In genomic region chr1:52919051-52919719, GRCh38 we compare ENCODE assay signal across 16 cellular contexts. TPM values are rescaled to one million over a fixed set of nuclear protein-coding genes. Genes with fewer than 3 reads are reported as not detected.
DNase-seq lines count a peak whose midpoint lies in the region; ATAC-seq and TF ChIP-seq lines count a peak whose summit lies in the region.
"Had no signal": no experiment of that assay in that cellular context is flagged by ENCODE, and none has a peak within 500 bp of the region (broad histone marks: within the 10 kb centered on the region; RNA-seq: fewer than 3 reads in every experiment).

No MANE protein-coding gene starts in this region.

- H3K4me3 ChIP-seq in smooth muscle cell (no peak overlapping the region), body of pancreas (no peak overlapping the region)
- H3K4me3 ChIP-seq: A549 had no signal

- no peak overlapping the region for H3K4me2 ChIP-seq in smooth muscle cell
- H3K4me2 ChIP-seq: A549 had no signal

- no peaks in the 10 kb centered on the region for H3K9me3 ChIP-seq in T-helper 17 cell (ENCODE audit: control insufficient read depth, low read length, poor library complexity, severe bottlenecking)
- no peaks in the 10 kb centered on the region for H3K9me3 ChIP-seq in smooth muscle cell (replicated peaks; ENCODE audit: low read depth)
- no peaks in the 10 kb centered on the region for H3K9me3 ChIP-seq in body of pancreas
- H3K9me3 ChIP-seq: A549 had no signal

- no peaks in the 10 kb centered on the region for H4K20me1 ChIP-seq in smooth muscle cell (ENCODE audit: low read depth)

- H3K36me3 ChIP-seq in smooth muscle cell (ENCODE audit: low read depth), result no peaks in the 10 kb centered on the region
- H3K36me3 ChIP-seq in body of pancreas (replicated peaks in 1 of 2; ENCODE audit: insufficient read depth in 1 of 2, low read depth in 2 of 2), result no peaks in the 10 kb centered on the region

- H3K27me3 Mint-ChIP-seq in activated CD8-positive, alpha-beta memory T cell treated with anti-CD3 and anti-CD28 coated beads, Interleukin-2, amount 10 ng/mL, durations not matched to agents 7 days and 5 days, result no peaks in the 10 kb centered on the region
- no peaks in the 10 kb centered on the region for H3K27me3 Mint-ChIP-seq in T-helper 17 cell
- peaks cover 0 to 7% (median 6%) of the 10 kb centered on the region in 3 donors for H3K27me3 Mint-ChIP-seq in immature natural killer cell (ENCODE audit: low read depth in 3 of 3)

- H3K4me1 ChIP-seq in smooth muscle cell (ENCODE audit: low read depth) (no peaks in the 10 kb centered on the region), body of pancreas (peaks cover 30% of the 10 kb centered on the region)
- H3K4me1 ChIP-seq: parathyroid adenoma had no signal

- no peak overlapping the region for H2AFZ ChIP-seq in smooth muscle cell (ENCODE audit: low read depth)
- H2AFZ ChIP-seq: parathyroid adenoma had no signal

- H3K4me1 Mint-ChIP-seq in activated CD8-positive, alpha-beta memory T cell treated with anti-CD3 and anti-CD28 coated beads, Interleukin-2, amount 10 ng/mL, durations not matched to agents 7 days and 5 days, result peaks cover 27% of the 10 kb centered on the region
- H3K4me1 Mint-ChIP-seq in T-helper 17 cell (peaks cover 36% of the 10 kb centered on the region), immature natural killer cell (peaks cover 25 to 27% of the 10 kb centered on the region in 2 donors)

- DNase-seq in activated CD8-positive, alpha-beta memory T cell treated with anti-CD3 and anti-CD28 coated beads, Interleukin-2, amount 10 ng/mL, durations not matched to agents 7 days and 5 days, result peak; percentile 50
- DNase-seq in activated CD8-positive, alpha-beta memory T cell treated with anti-CD3 and anti-CD28 coated beads, Interleukin-2, amount 50 U/mL, for 48 hours, result no peak
- no peak for DNase-seq in T-helper 17 cell
- DNase-seq in immature natural killer cell, result peak in 1 of 3 donors; percentile 15
- DNase-seq in smooth muscle cell (lab: John Stamatoyannopoulos, UW; ENCODE audit: unreplicated experiment), result no peak
- DNase-seq in GM19238 (ENCODE audit: insufficient read length, low spot score), result no peak
- no peak for DNase-seq in superior temporal gyrus (ENCODE audit: extremely low spot score)
- DNase-seq in body of pancreas, result no peak
- DNase-seq: caudate nucleus; effector CD8-positive, alpha-beta T cell; left colon; NCI-H748 treated with DMSO at 0.1 percent for 48 hours had no signal

- no peak overlapping the region for H3K9ac ChIP-seq in smooth muscle cell (ENCODE audit: low read depth)
- H3K9ac ChIP-seq: parathyroid adenoma had no signal

- H3F3A ChIP-seq in smooth muscle cell (ENCODE audit: low read depth), result no peaks in the 10 kb centered on the region

- no peak overlapping the region for H3K27ac Mint-ChIP-seq in activated CD8-positive, alpha-beta memory T cell treated with anti-CD3 and anti-CD28 coated beads, Interleukin-2, amount 10 ng/mL, durations not matched to agents 7 days and 5 days
- H3K27ac Mint-ChIP-seq in T-helper 17 cell (peak overlapping the region; percentile 69), immature natural killer cell (peak overlapping the region in 5 of 6 donors; percentile 13 to 84 (median 58))
- H3K27ac Mint-ChIP-seq: WTC11 had no signal

- peaks cover 42% of the 10 kb centered on the region for H3K27me3 ChIP-seq in smooth muscle cell (ENCODE audit: low read depth)
- H3K27me3 ChIP-seq in body of pancreas, result no peaks in the 10 kb centered on the region

- H3K27ac ChIP-seq in smooth muscle cell (ENCODE audit: low read depth) (peak overlapping the region; percentile 28), body of pancreas (peak overlapping the region in 1 of 4 donors; percentile 17)
- H3K27ac ChIP-seq: A549, C4-2B had no signal

- no peak for ATAC-seq in activated CD8-positive, alpha-beta memory T cell treated with anti-CD3 and anti-CD28 coated beads, Interleukin-2, amount 10 ng/mL, durations not matched to agents 7 days and 5 days
- ATAC-seq in T-helper 17 cell (peak; percentile 47), body of pancreas (no peak)
- ATAC-seq: A549, left colon, WTC11 had no signal

- intact Hi-C loops in body of pancreas (cut with DNase I), result loop anchor here (5.0 kb wide), 1 partner anchor 268 kb away; no protein-coding TSS in a partner anchor

- no peak overlapping the region for H3K4me3 Mint-ChIP-seq in activated CD8-positive, alpha-beta memory T cell treated with anti-CD3 and anti-CD28 coated beads, Interleukin-2, amount 10 ng/mL, durations not matched to agents 7 days and 5 days
- H3K4me3 Mint-ChIP-seq in T-helper 17 cell (no peak overlapping the region), immature natural killer cell (peak overlapping the region in 3 of 5 donors; percentile 2 to 87 (median 2))

- H3K36me3 Mint-ChIP-seq in activated CD8-positive, alpha-beta memory T cell treated with anti-CD3 and anti-CD28 coated beads, Interleukin-2, amount 10 ng/mL, durations not matched to agents 7 days and 5 days, result no peaks in the 10 kb centered on the region
- H3K36me3 Mint-ChIP-seq in T-helper 17 cell (ENCODE audit: low read depth) (peaks cover 2% of the 10 kb centered on the region), immature natural killer cell (no peaks in the 10 kb centered on the region)

- CTCF ChIA-PET in activated CD8-positive, alpha-beta memory T cell treated with anti-CD3 and anti-CD28 coated beads, Interleukin-2, amount 10 ng/mL, durations not matched to agents 7 days and 5 days (lab: Charles Lee), result interaction anchor here (1.2 to 1.9 kb wide), 4 partner anchors 14 to 280 kb away, joined by 3 to 5 read pairs (median 4); no protein-coding TSS in a partner anchor

- 90% methylated on average over 7 of the region's 7 CpGs for WGBS in smooth muscle cell (ENCODE audit: low lambda C conversion rate)
- WGBS in body of pancreas, 2 donors, result 89 to 91% methylated on average over 7 of the region's 7 CpGs

- no peaks in the 10 kb centered on the region for H3K79me2 ChIP-seq in smooth muscle cell (ENCODE audit: low read depth)
- H3K79me2 ChIP-seq: parathyroid adenoma had no signal

- H3K9me3 Mint-ChIP-seq in activated CD8-positive, alpha-beta memory T cell treated with anti-CD3 and anti-CD28 coated beads, Interleukin-2, amount 10 ng/mL, durations not matched to agents 7 days and 5 days (ENCODE audit: low read depth), result no peaks in the 10 kb centered on the region
- H3K9me3 Mint-ChIP-seq in immature natural killer cell, result no peaks in the 10 kb centered on the region

- TF ChIP-seq POLR2A in body of pancreas (IDR thresholded peaks at IDR 0.05), result no peak

- TF ChIP-seq CTCF in smooth muscle cell (IDR thresholded peaks at IDR 0.05; ENCODE audit: borderline replicate concordance, insufficient read depth, poor library complexity, severe bottlenecking) (no peak), body of pancreas (IDR thresholded peaks at IDR 0.05) (no peak)

RNA-seq across cellular contexts. Expression of gene ECHDC2, which starts 2.4 kb away (rescaled TPM):
- 10 to 100 TPM; 33.2 to 48.0 TPM for total RNA-seq in activated CD8-positive, alpha-beta memory T cell treated with anti-CD3 and anti-CD28 coated beads, Interleukin-2, amount 10 ng/mL, durations not matched to agents 7 days and 5 days
- total RNA-seq in T-helper 17 cell (100 to 1,000 TPM; 134 to 140 TPM), smooth muscle cell (5.4 and 6.1 TPM in 2 replicates), body of pancreas (100 to 1,000 TPM; 143 to 189 TPM)
- polyA plus RNA-seq in immature natural killer cell (10 to 100 TPM; 18.8 to 25.4 (median 21.3) TPM), smooth muscle cell (1.8 and 19.3 TPM in 2 replicates)

RNA-seq across cellular contexts. Expression of gene SCP2, which starts 7.9 kb away (rescaled TPM):
- 10 to 100 TPM; 72.1 to 72.8 TPM for total RNA-seq in activated CD8-positive, alpha-beta memory T cell treated with anti-CD3 and anti-CD28 coated beads, Interleukin-2, amount 10 ng/mL, durations not matched to agents 7 days and 5 days
- 10 to 100 TPM; 55.2 to 60.6 TPM for total RNA-seq in T-helper 17 cell
- polyA plus RNA-seq in immature natural killer cell, result 100 to 1,000 TPM; 257 to 343 (median 261) TPM
- 115 and 120 TPM in 2 replicates for total RNA-seq in smooth muscle cell
- 85.9 and 94.8 TPM in 2 replicates for polyA plus RNA-seq in smooth muscle cell
- total RNA-seq in body of pancreas, result 10 to 100 TPM; 87.4 to 90.3 TPM

Comparison
In these comparisons a context has a peak if more than half of its experiments do, and no peak if none do; other contexts are left out.
1. H3K4me3 Mint-ChIP-seq: peak in immature natural killer cell (3 of 5); none in activated CD8-positive, alpha-beta memory T cell treated with anti-CD3 and anti-CD28 coated beads, Interleukin-2, amount 10 ng/mL, durations not matched to agents 7 days and 5 days (single experiment) and T-helper 17 cell (single experiment).